1 cellular context compared by ENCODE assay signal in the genomic region with DNA sequence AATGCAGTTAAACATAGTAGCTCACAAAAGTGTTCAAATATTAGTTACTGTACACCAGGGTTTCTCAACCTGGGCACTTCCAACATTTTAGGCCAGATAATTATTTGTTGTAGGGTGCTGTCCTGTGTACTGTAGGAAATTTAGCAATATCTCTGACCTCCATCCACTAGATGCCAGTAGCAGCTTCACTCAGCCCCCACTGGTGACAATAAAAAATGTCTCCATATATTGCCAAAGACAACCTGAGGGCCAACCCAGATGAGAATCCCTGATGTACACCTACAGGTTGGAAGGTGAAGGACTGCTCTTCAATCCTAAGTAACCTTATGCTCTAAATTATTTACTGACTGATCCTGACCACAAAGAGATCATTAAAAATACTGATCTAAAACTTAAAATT.
TF ChIP-seq lines count a peak whose summit lies in the region.

No MANE protein-coding gene starts in this region.

TF ChIP-seq in HepG2, 621 proteins besides CTCF, POLR2A, EP300 and RAD21 (continued from another document):
- TF ChIP-seq, protein P1, sequence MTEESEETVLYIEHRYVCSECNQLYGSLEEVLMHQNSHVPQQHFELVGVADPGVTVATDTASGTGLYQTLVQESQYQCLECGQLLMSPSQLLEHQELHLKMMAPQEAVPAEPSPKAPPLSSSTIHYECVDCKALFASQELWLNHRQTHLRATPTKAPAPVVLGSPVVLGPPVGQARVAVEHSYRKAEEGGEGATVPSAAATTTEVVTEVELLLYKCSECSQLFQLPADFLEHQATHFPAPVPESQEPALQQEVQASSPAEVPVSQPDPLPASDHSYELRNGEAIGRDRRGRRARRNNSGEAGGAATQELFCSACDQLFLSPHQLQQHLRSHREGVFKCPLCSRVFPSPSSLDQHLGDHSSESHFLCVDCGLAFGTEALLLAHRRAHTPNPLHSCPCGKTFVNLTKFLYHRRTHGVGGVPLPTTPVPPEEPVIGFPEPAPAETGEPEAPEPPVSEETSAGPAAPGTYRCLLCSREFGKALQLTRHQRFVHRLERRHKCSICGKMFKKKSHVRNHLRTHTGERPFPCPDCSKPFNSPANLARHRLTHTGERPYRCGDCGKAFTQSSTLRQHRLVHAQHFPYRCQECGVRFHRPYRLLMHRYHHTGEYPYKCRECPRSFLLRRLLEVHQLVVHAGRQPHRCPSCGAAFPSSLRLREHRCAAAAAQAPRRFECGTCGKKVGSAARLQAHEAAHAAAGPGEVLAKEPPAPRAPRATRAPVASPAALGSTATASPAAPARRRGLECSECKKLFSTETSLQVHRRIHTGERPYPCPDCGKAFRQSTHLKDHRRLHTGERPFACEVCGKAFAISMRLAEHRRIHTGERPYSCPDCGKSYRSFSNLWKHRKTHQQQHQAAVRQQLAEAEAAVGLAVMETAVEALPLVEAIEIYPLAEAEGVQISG (CRISPR knock-in tag; IDR thresholded peaks at IDR 0.05), result peak; percentile 66
- no peak for TF ChIP-seq TGIF2 (CRISPR knock-in tag; IDR thresholded peaks at IDR 0.05)
- no peak for TF ChIP-seq FOXM1 (CRISPR knock-in tag; IDR thresholded peaks at IDR 0.05)
- no peak for TF ChIP-seq ZC3H13 (CRISPR knock-in tag; IDR thresholded peaks at IDR 0.05)
- no peak for TF ChIP-seq RFX1 (IDR thresholded peaks at IDR 0.05)
